9 cellular contexts compared by ENCODE assay signal in genomic region chr6:34484899-34485298, GRCh38. TPM values are rescaled to one million over a fixed set of nuclear protein-coding genes. Genes with fewer than 3 reads are reported as not detected.
DNase-seq lines count a peak whose midpoint lies in the region; ATAC-seq and TF ChIP-seq lines count a peak whose summit lies in the region.
"Had no signal": no experiment of that assay in that cellular context is flagged by ENCODE, and none has a peak within 500 bp of the region (broad histone marks: within the 10 kb centered on the region; RNA-seq: fewer than 3 reads in every experiment).

No MANE protein-coding gene starts in this region.

- H3K27ac Mint-ChIP-seq in progenitor cell of endocrine pancreas, result no peak overlapping the region

- no peak for TF ChIP-seq CTCF in progenitor cell of endocrine pancreas (IDR thresholded peaks at IDR 0.05; ENCODE audit: unreplicated experiment)

- H3K36me3 Mint-ChIP-seq in progenitor cell of endocrine pancreas (ENCODE audit: insufficient read depth), result no peaks in the 10 kb centered on the region

- no peak for ATAC-seq in HG02588 (IDR thresholded peaks at IDR 0.05; ENCODE audit: unreplicated experiment)

- DNase-seq in Jurkat, Clone E6-1 (ENCODE audit: low read depth, low spot score), result peak; percentile 65
- DNase-seq in activated CD4-positive, alpha-beta T cell treated with anti-CD3 and anti-CD28 coated beads for 1 hour, result peak; percentile 51
- DNase-seq in effector CD4-positive, alpha-beta T cell, result peak; percentile 43
- DNase-seq in stimulated activated CD8-positive, alpha-beta memory T cell treated with anti-CD3 and anti-CD28 coated beads, Interleukin-15, amount 100 ng/mL, for 48 hours (ENCODE audit: low read depth in 2 of 2), result peak; percentile 68 to 77
- DNase-seq in SKM-1 treated with dmso at 0.1 percent for 144 hours (lab: John Stamatoyannopoulos, UW; ENCODE audit: unreplicated experiment) (no peak), progenitor cell of endocrine pancreas (ENCODE audit: low spot score, unreplicated experiment) (no peak), NOMO-1 treated with dmso at 0.1 percent for 144 hours (lab: John Stamatoyannopoulos, UW; ENCODE audit: unreplicated experiment) (no peak)
- DNase-seq: GOT3 had no signal

- no peaks in the 10 kb centered on the region for H3K4me1 Mint-ChIP-seq in progenitor cell of endocrine pancreas (ENCODE audit: low read depth)

- H3K4me3 Mint-ChIP-seq in progenitor cell of endocrine pancreas (ENCODE audit: low read depth), result no peak overlapping the region

- H3K27me3 Mint-ChIP-seq in progenitor cell of endocrine pancreas, result peaks cover 3% of the 10 kb centered on the region

- no peaks in the 10 kb centered on the region for H3K9me3 Mint-ChIP-seq in progenitor cell of endocrine pancreas (ENCODE audit: low read depth)

- no peak overlapping the region for H3K4me3 ChIP-seq in Jurkat, Clone E6-1 (ENCODE audit: low read length)

RNA-seq across cellular contexts. Expression of gene PACSIN1, which starts 19.0 kb away (rescaled TPM):
- 1.1 TPM for polyA plus RNA-seq in Jurkat, Clone E6-1 (2012; ENCODE audit: insufficient read depth, insufficient read length)
- total RNA-seq in progenitor cell of endocrine pancreas, result 0.72 and 0.89 TPM in 2 replicates

RNA-seq across cellular contexts. Expression of gene RPS10, which starts 59.0 kb away (rescaled TPM):
- polyA plus RNA-seq in Jurkat, Clone E6-1 (2012; ENCODE audit: insufficient read depth, insufficient read length), result 2,495 TPM
- total RNA-seq in progenitor cell of endocrine pancreas, result 1,118 and 1,174 TPM in 2 replicates

Comparison
In these comparisons a context has a peak if more than half of its experiments do, and no peak if none do; other contexts are left out.
1. DNase-seq: peak in Jurkat, Clone E6-1 (single experiment), activated CD4-positive, alpha-beta T cell treated with anti-CD3 and anti-CD28 coated beads for 1 hour (single experiment), effector CD4-positive, alpha-beta T cell (single experiment) and stimulated activated CD8-positive, alpha-beta memory T cell treated with anti-CD3 and anti-CD28 coated beads, Interleukin-15, amount 100 ng/mL, for 48 hours (2 of 2); none in SKM-1 treated with dmso at 0.1 percent for 144 hours (single experiment), progenitor cell of endocrine pancreas (single experiment) and NOMO-1 treated with dmso at 0.1 percent for 144 hours (single experiment).